ENCODE assay signal across 11 cellular contexts in the genomic region with DNA sequence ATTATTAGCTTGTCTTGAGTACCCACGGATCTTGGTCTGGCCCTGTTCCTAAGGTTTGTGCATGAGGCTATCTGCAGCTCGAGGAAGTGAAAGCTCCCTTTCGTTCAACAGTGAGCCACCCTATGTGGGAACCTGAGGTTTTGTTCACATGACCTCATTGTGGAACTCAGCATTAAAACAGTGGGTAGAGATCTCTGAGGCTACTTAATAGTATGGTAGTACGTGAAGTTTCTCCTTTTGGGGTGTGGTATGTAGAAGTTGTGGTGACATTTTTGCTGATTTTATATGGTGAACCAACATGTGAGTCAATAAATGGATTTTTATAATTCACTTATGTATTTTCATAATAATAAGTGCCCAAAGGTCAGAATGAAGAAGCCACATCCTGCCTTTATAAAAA.
DNase-seq lines count a peak whose midpoint lies in the region; ATAC-seq, FAIRE-seq and TF ChIP-seq lines count a peak whose summit lies in the region.
"Had no signal": no experiment of that assay in that cellular context is flagged by ENCODE, and none has a peak within 500 bp of the region (broad histone marks: within the 10 kb centered on the region; RNA-seq: fewer than 3 reads in every experiment).

No MANE protein-coding gene starts in this region.

- H3K27ac ChIP-seq in fibroblast of lung (ENCODE audit: insufficient read depth, low read length) (no peak overlapping the region), right atrium auricular region (no peak overlapping the region)
- H3K27ac ChIP-seq: heart right ventricle had no signal

- no peaks in the 10 kb centered on the region for H3K79me2 ChIP-seq in fibroblast of lung (ENCODE audit: control insufficient read depth, insufficient read depth, low read length)

- ATAC-seq in GM18511 (IDR thresholded peaks at IDR 0.05; ENCODE audit: unreplicated experiment), result peak; percentile 97
- ATAC-seq in activated CD4-positive, alpha-beta T cell treated with anti-CD3 and anti-CD28 coated beads for 36 hours, result no peak
- ATAC-seq: heart right ventricle had no signal

- H3K4me1 Mint-ChIP-seq in activated CD4-positive, alpha-beta T cell treated with anti-CD3 and anti-CD28 coated beads for 36 hours, result no peaks in the 10 kb centered on the region
- H3K4me1 Mint-ChIP-seq in activated T-cell treated with anti-CD3 and anti-CD28 coated beads, Interleukin-2, amount 50 U/mL, for 24 hours (ENCODE audit: low read depth), result no peaks in the 10 kb centered on the region

- no peaks in the 10 kb centered on the region for H3K36me3 Mint-ChIP-seq in activated CD4-positive, alpha-beta T cell treated with anti-CD3 and anti-CD28 coated beads for 36 hours (ENCODE audit: low read depth)
- H3K36me3 Mint-ChIP-seq in activated T-cell treated with anti-CD3 and anti-CD28 coated beads, Interleukin-2, amount 50 U/mL, for 24 hours (ENCODE audit: low read depth), result no peaks in the 10 kb centered on the region

- H4K20me1 ChIP-seq in fibroblast of lung (ENCODE audit: control insufficient read depth, extremely low read depth, insufficient read depth, low read length), result no peaks in the 10 kb centered on the region

- no peak overlapping the region for H3K4me3 ChIP-seq in fibroblast of lung (replicated peaks in 1 of 4; ENCODE audit: control extremely low read depth in 1 of 4, insufficient read depth in 1 of 4, low read depth in 3 of 4, low read length in 4 of 4)
- H3K4me3 ChIP-seq in right atrium auricular region, result no peak overlapping the region
- H3K4me3 ChIP-seq: heart right ventricle had no signal

- DNase-seq in H54 (ENCODE audit: insufficient read length, low spot score), result no peak
- DNase-seq in HTR-8/SVneo (ENCODE audit: insufficient read length, low spot score), result no peak
- peak; percentile 45 to 63 for DNase-seq in fibroblast of lung (ENCODE audit: low read depth in 2 of 2)
- no peak for DNase-seq in HT-29 (ENCODE audit: low spot score)
- DNase-seq in activated CD4-positive, alpha-beta T cell treated with anti-CD3 and anti-CD28 coated beads for 36 hours, result no peak
- no peak for DNase-seq in activated T-cell treated with anti-CD3 and anti-CD28 coated beads, Interleukin-2, amount 50 U/mL, for 24 hours
- no peak for DNase-seq in right atrium auricular region (ENCODE audit: low spot score)
- DNase-seq: DMS153, heart right ventricle, T-helper 1 cell had no signal

- H3K4me3 Mint-ChIP-seq in activated CD4-positive, alpha-beta T cell treated with anti-CD3 and anti-CD28 coated beads for 36 hours, result no peak overlapping the region
- H3K4me3 Mint-ChIP-seq in activated T-cell treated with anti-CD3 and anti-CD28 coated beads, Interleukin-2, amount 50 U/mL, for 24 hours, result no peak overlapping the region

- H3K9me3 Mint-ChIP-seq in activated CD4-positive, alpha-beta T cell treated with anti-CD3 and anti-CD28 coated beads for 36 hours (ENCODE audit: low read depth), result no peaks in the 10 kb centered on the region
- H3K9me3 Mint-ChIP-seq in activated T-cell treated with anti-CD3 and anti-CD28 coated beads, Interleukin-2, amount 50 U/mL, for 24 hours, result peaks cover 4% of the 10 kb centered on the region

- H3K9ac ChIP-seq in fibroblast of lung (ENCODE audit: insufficient read depth, low read length), result no peak overlapping the region

- no peaks in the 10 kb centered on the region for H3K27me3 Mint-ChIP-seq in activated CD4-positive, alpha-beta T cell treated with anti-CD3 and anti-CD28 coated beads for 36 hours
- H3K27me3 Mint-ChIP-seq in activated T-cell treated with anti-CD3 and anti-CD28 coated beads, Interleukin-2, amount 50 U/mL, for 24 hours, result no peaks in the 10 kb centered on the region

- no peak overlapping the region for H3K27ac Mint-ChIP-seq in activated CD4-positive, alpha-beta T cell treated with anti-CD3 and anti-CD28 coated beads for 36 hours
- no peak overlapping the region for H3K27ac Mint-ChIP-seq in activated T-cell treated with anti-CD3 and anti-CD28 coated beads, Interleukin-2, amount 50 U/mL, for 24 hours

- H3K4me2 ChIP-seq in fibroblast of lung (ENCODE audit: extremely low read depth, insufficient read depth, low read length), result peak overlapping the region; percentile 25

- no peak overlapping the region for H2AFZ ChIP-seq in fibroblast of lung (ENCODE audit: low read length)

- CTCF ChIA-PET in activated CD4-positive, alpha-beta T cell treated with anti-CD3 and anti-CD28 coated beads for 36 hours (lab: Charles Lee), result no interaction called here

- intact Hi-C loops in activated CD4-positive, alpha-beta T cell treated with anti-CD3 and anti-CD28 coated beads for 36 hours (cut with DNase I, micrococcal nuclease), result no loop called here

- peak; percentile 99 for FAIRE-seq in H54 (lab: Jason Lieb, UNC)
- peak; percentile 77 for FAIRE-seq in HTR-8/SVneo (lab: Jason Lieb, UNC)

- H3K4me1 ChIP-seq in fibroblast of lung (ENCODE audit: control insufficient read depth, extremely low read depth, insufficient read depth, low read length), result peaks cover 2% of the 10 kb centered on the region
- H3K4me1 ChIP-seq in right atrium auricular region, result no peaks in the 10 kb centered on the region
- H3K4me1 ChIP-seq: heart right ventricle had no signal

- TF ChIP-seq CTCF in fibroblast of lung (conservative IDR thresholded peaks at IDR 0.05 in 1 of 2, IDR thresholded peaks at IDR 0.05 in 1 of 2; ENCODE audit: low read depth in 1 of 2, low read length in 2 of 2) (no peak), right atrium auricular region (IDR thresholded peaks at IDR 0.05) (no peak)

- no peaks in the 10 kb centered on the region for H3K9me3 ChIP-seq in fibroblast of lung (ENCODE audit: control insufficient read depth, insufficient read depth, low read depth, low read length)
- H3K9me3 ChIP-seq in right atrium auricular region, result no peaks in the 10 kb centered on the region
- H3K9me3 ChIP-seq: heart right ventricle had no signal

- H3K27me3 ChIP-seq in fibroblast of lung (ENCODE audit: control insufficient read depth, insufficient read depth, low read length) (no peaks in the 10 kb centered on the region), right atrium auricular region (no peaks in the 10 kb centered on the region)
- H3K27me3 ChIP-seq: heart right ventricle had no signal

- H3K36me3 ChIP-seq in fibroblast of lung (ENCODE audit: control insufficient read depth, insufficient read depth, low read length) (no peaks in the 10 kb centered on the region), right atrium auricular region (no peaks in the 10 kb centered on the region)
- H3K36me3 ChIP-seq: heart right ventricle had no signal

- POLR2A ChIA-PET in activated CD4-positive, alpha-beta T cell treated with anti-CD3 and anti-CD28 coated beads for 36 hours (lab: Charles Lee), result no interaction called here

- TF ChIP-seq POLR2A in H54 (IDR thresholded peaks at IDR 0.05; ENCODE audit: low read depth, low read length), result no peak

Comparison
In these comparisons a context has a peak if more than half of its experiments do, and no peak if none do; other contexts are left out.
1. DNase-seq: peak in fibroblast of lung (2 of 2); none in H54 (single experiment), HTR-8/SVneo (single experiment), HT-29 (single experiment), activated CD4-positive, alpha-beta T cell treated with anti-CD3 and anti-CD28 coated beads for 36 hours (single experiment), activated T-cell treated with anti-CD3 and anti-CD28 coated beads, Interleukin-2, amount 50 U/mL, for 24 hours (single experiment) and right atrium auricular region (single experiment).